26 cellular contexts compared by ENCODE assay signal in the genomic region with DNA sequence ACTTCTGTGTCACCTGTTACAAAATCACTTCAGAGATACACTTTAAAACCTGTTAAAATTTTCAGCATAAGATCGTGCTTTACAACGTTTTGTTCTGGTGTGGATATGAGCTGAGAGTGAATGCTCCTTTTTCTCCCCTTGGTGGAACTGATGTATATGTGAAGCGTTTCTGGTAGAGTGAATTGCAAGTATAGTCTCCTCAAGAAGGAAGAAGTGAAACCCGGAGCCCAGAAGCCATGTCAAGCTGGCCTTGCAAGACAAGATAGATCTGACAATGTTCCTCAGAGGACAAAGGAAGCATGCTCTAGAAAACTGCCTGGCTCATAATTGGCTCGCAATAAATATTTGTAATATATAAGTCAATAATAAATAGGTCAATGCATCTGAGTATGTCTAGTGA. TPM values are rescaled to one million over a fixed set of nuclear protein-coding genes. Genes with fewer than 3 reads are reported as not detected.
DNase-seq lines count a peak whose midpoint lies in the region; ATAC-seq lines count a peak whose summit lies in the region.
"Had no signal": no experiment of that assay in that cellular context is flagged by ENCODE, and none has a peak within 500 bp of the region (broad histone marks: within the 10 kb centered on the region; RNA-seq: fewer than 3 reads in every experiment).

No MANE protein-coding gene starts in this region.

- no peaks in the 10 kb centered on the region for H3K36me3 Mint-ChIP-seq in memory B cell
- no peaks in the 10 kb centered on the region for H3K36me3 Mint-ChIP-seq in activated CD4-positive, alpha-beta T cell treated with anti-CD3 and anti-CD28 coated beads, Interleukin-2, amount 10 ng/mL, durations not matched to agents 24 days and 14 days (ENCODE audit: low read depth)
- H3K36me3 Mint-ChIP-seq in activated CD4-positive, alpha-beta memory T cell treated with anti-CD3 and anti-CD28 coated beads, Interleukin-2, amount 10 ng/mL, durations not matched to agents 7 days and 5 days (ENCODE audit: low read depth), result no peaks in the 10 kb centered on the region
- H3K36me3 Mint-ChIP-seq: activated naive CD8-positive, alpha-beta T cell treated with anti-CD3 and anti-CD28 coated beads, Interleukin-2, amount 10 ng/mL, durations not matched to agents 7 days and 5 days had no signal

- H3K27me3 Mint-ChIP-seq in memory B cell, result peaks cover 3% of the 10 kb centered on the region
- H3K27me3 Mint-ChIP-seq in activated CD4-positive, alpha-beta T cell treated with anti-CD3 and anti-CD28 coated beads, Interleukin-2, amount 10 ng/mL, durations not matched to agents 24 days and 14 days, result no peaks in the 10 kb centered on the region
- H3K27me3 Mint-ChIP-seq in activated CD4-positive, alpha-beta memory T cell treated with anti-CD3 and anti-CD28 coated beads, Interleukin-2, amount 10 ng/mL, durations not matched to agents 7 days and 5 days, result no peaks in the 10 kb centered on the region
- H3K27me3 Mint-ChIP-seq: activated naive CD8-positive, alpha-beta T cell treated with anti-CD3 and anti-CD28 coated beads, Interleukin-2, amount 10 ng/mL, durations not matched to agents 7 days and 5 days; stimulated activated naive CD8-positive, alpha-beta T cell treated with anti-CD3 and anti-CD28 coated beads, Interleukin-15, amount 100 ng/mL, for 72 hours had no signal

- no peak overlapping the region for H3K4me3 Mint-ChIP-seq in memory B cell
- H3K4me3 Mint-ChIP-seq in activated CD4-positive, alpha-beta T cell treated with anti-CD3 and anti-CD28 coated beads, Interleukin-2, amount 10 ng/mL, durations not matched to agents 24 days and 14 days, result no peak overlapping the region
- no peak overlapping the region for H3K4me3 Mint-ChIP-seq in activated CD4-positive, alpha-beta memory T cell treated with anti-CD3 and anti-CD28 coated beads, Interleukin-2, amount 10 ng/mL, durations not matched to agents 7 days and 5 days
- H3K4me3 Mint-ChIP-seq: activated naive CD8-positive, alpha-beta T cell treated with anti-CD3 and anti-CD28 coated beads, Interleukin-2, amount 10 ng/mL, durations not matched to agents 7 days and 5 days; stimulated activated naive CD8-positive, alpha-beta T cell treated with anti-CD3 and anti-CD28 coated beads, Interleukin-15, amount 100 ng/mL, for 72 hours had no signal

- CTCF ChIA-PET in activated CD4-positive, alpha-beta memory T cell treated with anti-CD3 and anti-CD28 coated beads, Interleukin-2, amount 10 ng/mL, durations not matched to agents 7 days and 5 days (lab: Charles Lee), result no interaction called here

- POLR2A ChIA-PET in activated CD4-positive, alpha-beta memory T cell treated with anti-CD3 and anti-CD28 coated beads, Interleukin-2, amount 10 ng/mL, durations not matched to agents 7 days and 5 days (lab: Charles Lee), result no interaction called here

- intact Hi-C loops in activated CD4-positive, alpha-beta T cell treated with anti-CD3 and anti-CD28 coated beads, Interleukin-2, amount 10 ng/mL, durations not matched to agents 24 days and 14 days (cut with micrococcal nuclease), result no loop called here
- intact Hi-C loops in Right ventricle myocardium superior (cut with DNase I), result no loop called here

- peak; percentile 77 for ATAC-seq in GM18868 (IDR thresholded peaks at IDR 0.05; ENCODE audit: unreplicated experiment)
- peak; percentile 71 for ATAC-seq in HG02610 (IDR thresholded peaks at IDR 0.05; ENCODE audit: unreplicated experiment)
- ATAC-seq in memory B cell (ENCODE audit: low read depth), result peak; percentile 56
- no peak for ATAC-seq in Right ventricle myocardium superior (ENCODE audit: poor library complexity)
- ATAC-seq: esophagus mucosa; gastrocnemius medialis; K562; stimulated activated naive CD8-positive, alpha-beta T cell treated with anti-CD3 and anti-CD28 coated beads, Interleukin-15, amount 100 ng/mL, for 72 hours had no signal

- H3K27ac Mint-ChIP-seq in memory B cell, result no peak overlapping the region
- no peak overlapping the region for H3K27ac Mint-ChIP-seq in activated CD4-positive, alpha-beta T cell treated with anti-CD3 and anti-CD28 coated beads, Interleukin-2, amount 10 ng/mL, durations not matched to agents 24 days and 14 days
- H3K27ac Mint-ChIP-seq in activated CD4-positive, alpha-beta memory T cell treated with anti-CD3 and anti-CD28 coated beads, Interleukin-2, amount 10 ng/mL, durations not matched to agents 7 days and 5 days, result no peak overlapping the region
- H3K27ac Mint-ChIP-seq: activated naive CD8-positive, alpha-beta T cell treated with anti-CD3 and anti-CD28 coated beads, Interleukin-2, amount 10 ng/mL, durations not matched to agents 7 days and 5 days; activated T-helper 2 cell treated with anti-CD3 and anti-CD28 coated beads, Interferon-gamma antibody, Interleukin-2, Interleukin-4, amounts not matched to agents 10 μg/mL and 5 μg/mL and 100 μg/mL, durations not matched to agents 14 hours and 24 hours and 36 hours; stimulated activated naive CD8-positive, alpha-beta T cell treated with anti-CD3 and anti-CD28 coated beads, Interleukin-15, amount 100 ng/mL, for 72 hours had no signal

- H3K9me3 Mint-ChIP-seq in memory B cell, result no peaks in the 10 kb centered on the region
- no peaks in the 10 kb centered on the region for H3K9me3 Mint-ChIP-seq in activated CD4-positive, alpha-beta T cell treated with anti-CD3 and anti-CD28 coated beads, Interleukin-2, amount 10 ng/mL, durations not matched to agents 24 days and 14 days
- no peaks in the 10 kb centered on the region for H3K9me3 Mint-ChIP-seq in activated CD4-positive, alpha-beta memory T cell treated with anti-CD3 and anti-CD28 coated beads, Interleukin-2, amount 10 ng/mL, durations not matched to agents 7 days and 5 days
- H3K9me3 Mint-ChIP-seq: activated naive CD8-positive, alpha-beta T cell treated with anti-CD3 and anti-CD28 coated beads, Interleukin-2, amount 10 ng/mL, durations not matched to agents 7 days and 5 days; activated T-helper 2 cell treated with anti-CD3 and anti-CD28 coated beads, Interferon-gamma antibody, Interleukin-2, Interleukin-4, amounts not matched to agents 10 μg/mL and 5 μg/mL and 100 μg/mL, durations not matched to agents 14 hours and 24 hours and 36 hours; stimulated activated naive CD8-positive, alpha-beta T cell treated with anti-CD3 and anti-CD28 coated beads, Interleukin-15, amount 100 ng/mL, for 72 hours had no signal

- DNase-seq in NAMALWA (ENCODE audit: low spot score), result peak; percentile 28
- no peak for DNase-seq in memory B cell (ENCODE audit: low spot score in 2 of 2)
- no peak for DNase-seq in NCI-H1092 (lab: John Stamatoyannopoulos, UW)
- no peak for DNase-seq in activated CD4-positive, alpha-beta T cell treated with anti-CD3 and anti-CD28 coated beads, Interleukin-2, amount 10 ng/mL, durations not matched to agents 24 days and 14 days
- no peak for DNase-seq in Right ventricle myocardium superior
- no peak for DNase-seq in activated CD4-positive, alpha-beta memory T cell treated with anti-CD3 and anti-CD28 coated beads, Interleukin-2, amount 10 ng/mL, durations not matched to agents 7 days and 5 days
- DNase-seq: activated CD4-positive, alpha-beta T cell treated with anti-CD3 and anti-CD28 coated beads for 4 hours; activated naive CD8-positive, alpha-beta T cell treated with anti-CD3 and anti-CD28 coated beads, Interleukin-2, amount 10 ng/mL, durations not matched to agents 7 days and 5 days; DND-41; effector CD8-positive, alpha-beta T cell; gastrocnemius medialis; HCEC 1CT; kidney; SHP77; stimulated activated CD4-positive, alpha-beta T cell treated with anti-CD3 and anti-CD28 coated beads, Interleukin-2, amount 100 ng/mL, for 48 hours; stimulated activated naive CD8-positive, alpha-beta T cell treated with anti-CD3 and anti-CD28 coated beads, Interleukin-15, amount 100 ng/mL, for 72 hours; T-helper 1 cell; trophoblast cell had no signal

- no peaks in the 10 kb centered on the region for H3K4me1 Mint-ChIP-seq in memory B cell
- H3K4me1 Mint-ChIP-seq in activated CD4-positive, alpha-beta T cell treated with anti-CD3 and anti-CD28 coated beads, Interleukin-2, amount 10 ng/mL, durations not matched to agents 24 days and 14 days, result no peaks in the 10 kb centered on the region
- H3K4me1 Mint-ChIP-seq in activated CD4-positive, alpha-beta memory T cell treated with anti-CD3 and anti-CD28 coated beads, Interleukin-2, amount 10 ng/mL, durations not matched to agents 7 days and 5 days, result no peaks in the 10 kb centered on the region
- H3K4me1 Mint-ChIP-seq: activated naive CD8-positive, alpha-beta T cell treated with anti-CD3 and anti-CD28 coated beads, Interleukin-2, amount 10 ng/mL, durations not matched to agents 7 days and 5 days; stimulated activated naive CD8-positive, alpha-beta T cell treated with anti-CD3 and anti-CD28 coated beads, Interleukin-15, amount 100 ng/mL, for 72 hours had no signal

RNA-seq across cellular contexts. Expression of a gene that starts 23.6 kb away (rescaled TPM):
- total RNA-seq in activated CD4-positive, alpha-beta T cell treated with anti-CD3 and anti-CD28 coated beads, Interleukin-2, amount 10 ng/mL, durations not matched to agents 24 days and 14 days, result not detected in 2 replicates
- 0.40 TPM for total RNA-seq in Right ventricle myocardium superior
- not detected for total RNA-seq in activated CD4-positive, alpha-beta memory T cell treated with anti-CD3 and anti-CD28 coated beads, Interleukin-2, amount 10 ng/mL, durations not matched to agents 7 days and 5 days
- total RNA-seq: activated naive CD8-positive, alpha-beta T cell treated with anti-CD3 and anti-CD28 coated beads, Interleukin-2, amount 10 ng/mL, durations not matched to agents 7 days and 5 days; activated T-helper 2 cell treated with anti-CD3 and anti-CD28 coated beads, Interferon-gamma antibody, Interleukin-2, Interleukin-4, amounts not matched to agents 10 μg/mL and 5 μg/mL and 100 μg/mL, durations not matched to agents 14 hours and 24 hours and 36 hours; esophagus mucosa; gastrocnemius medialis; K562; kidney; lung microvascular endothelial cell; NCI-H460; smooth muscle cell had no signal
